ENCODE assay signal across 8 cellular contexts in genomic region chr2:108447947-108448677, GRCh38. TPM values are rescaled to one million over a fixed set of nuclear protein-coding genes. Genes with fewer than 3 reads are reported as not detected.
DNase-seq lines count a peak whose midpoint lies in the region; ATAC-seq, FAIRE-seq and TF ChIP-seq lines count a peak whose summit lies in the region.

No MANE protein-coding gene starts in this region.

- peak overlapping the region; percentile 33 for H3K56ac ChIP-seq in H1 (replicated peaks; ENCODE audit: insufficient read length, low read depth, low read length)

- H3K4me2 ChIP-seq in H1 (ENCODE audit: insufficient read depth in 1 of 2, low read depth in 2 of 2, low read length in 2 of 2), result peak overlapping the region; percentile 64 to 91

- H3K4me1 Mint-ChIP-seq in neural crest cell, result peaks cover 22% of the 10 kb centered on the region

- DNase-seq in NCI-H1417 (lab: John Stamatoyannopoulos, UW), result peak in 2 of 3 experiments; percentile 4 to 73
- DNase-seq in NCI-H1417 treated with DMSO at 0.1 percent for 48 hours (lab: John Stamatoyannopoulos, UW), result no peak
- peak; percentile 50 for DNase-seq in NCI-H510A (lab: John Stamatoyannopoulos, UW)
- DNase-seq in H1 (ENCODE audit: low read depth in 1 of 2, low spot score in 2 of 2), result no peak
- no peak for DNase-seq in neural crest cell (ENCODE audit: low read depth, low spot score)
- no peak for DNase-seq in SKM-1 treated with dmso at 0.1 percent for 144 hours (lab: John Stamatoyannopoulos, UW; ENCODE audit: unreplicated experiment)
- DNase-seq in posterior vena cava (ENCODE audit: low spot score), result no peak

- peaks cover 0 to 15% (median 9%) of the 10 kb centered on the region in 4 experiments; a peak in 5 of 8 replicates for H3K36me3 ChIP-seq in H1 (ENCODE audit: control insufficient read depth in 2 of 4, insufficient read depth in 4 of 4, low read length in 3 of 4)

- no peak for TF ChIP-seq EP300 in H1 (IDR thresholded peaks at IDR 0.05; ENCODE audit: borderline replicate concordance in 1 of 2, low read depth in 2 of 2, low read length in 2 of 2)

- no peak overlapping the region; the same call in 1 of the 2 replicates for H4K8ac ChIP-seq in H1 (ENCODE audit: extremely low read depth, insufficient read depth, low read length)

- no peak for TF ChIP-seq POLR2A in H1 (IDR thresholded peaks at IDR 0.05; ENCODE audit: control extremely low read depth in 1 of 2, low read depth in 2 of 2, low read length in 2 of 2)

- H3K79me2 ChIP-seq in H1 (ENCODE audit: control insufficient read depth in 1 of 2, insufficient read depth in 2 of 2, low read length in 2 of 2), result peaks cover 4 to 16% of the 10 kb centered on the region in 2 experiments

- no peak overlapping the region for H3K18ac ChIP-seq in H1 (ENCODE audit: extremely low read depth, low read length)

- peak overlapping the region; percentile 83 for H2AFZ ChIP-seq in H1 (ENCODE audit: low read length)

- peaks cover 7% of the 10 kb centered on the region for H3K36me3 Mint-ChIP-seq in neural crest cell (ENCODE audit: low read depth)

- no peak for ATAC-seq in GM21528 (IDR thresholded peaks at IDR 0.05; ENCODE audit: low FRiP score, unreplicated experiment)

- H2BK12ac ChIP-seq in H1 (ENCODE audit: low read depth, low read length), result peak overlapping the region; percentile 50

- H3K27me3 ChIP-seq in H1 (replicated peaks in 1 of 4; ENCODE audit: control insufficient read depth in 3 of 4, extremely low read depth in 1 of 4, insufficient read depth in 3 of 4, low read length in 3 of 4), result no peaks in the 10 kb centered on the region

- H4K5ac ChIP-seq in H1 (ENCODE audit: insufficient read length, low read depth, low read length), result peak overlapping the region; percentile 41

- CTCF ChIA-PET in H1 (lab: Charles Lee; ENCODE audit: partially characterized antibody), result interaction anchor here (0.7 to 2.2 kb wide), 8 partner anchors 11 to 189 kb away, joined by 3 to 8 read pairs (median 3); no protein-coding TSS in a partner anchor

- no peak overlapping the region for H3K23ac ChIP-seq in H1 (ENCODE audit: insufficient read length)

- no peaks in the 10 kb centered on the region for H4K20me1 ChIP-seq in H1 (replicated peaks in 1 of 2; ENCODE audit: control insufficient read depth in 1 of 2, insufficient read depth in 2 of 2, low read length in 2 of 2)

- H3K4me3 Mint-ChIP-seq in neural crest cell, result peak overlapping the region; percentile 92

- no peaks in the 10 kb centered on the region for H3K27me3 Mint-ChIP-seq in neural crest cell (ENCODE audit: low read depth)

- H3K9me3 Mint-ChIP-seq in neural crest cell, result no peaks in the 10 kb centered on the region

- peaks cover 4% of the 10 kb centered on the region; the same call in 1 of the 2 replicates for H3K23me2 ChIP-seq in H1 (ENCODE audit: low read depth, low read length)

- no peak overlapping the region for H2BK120ac ChIP-seq in H1 (replicated peaks; ENCODE audit: low read depth, low read length)

- no peaks in the 10 kb centered on the region for H3K79me1 ChIP-seq in H1 (ENCODE audit: low read depth, low read length)

- WGBS in H1 (ENCODE audit: extremely low coverage in 1 of 2, insufficient coverage in 1 of 2, insufficient read length in 1 of 2, insufficient replicate concordance in 2 of 2, low coverage in 1 of 2, low lambda C conversion rate in 2 of 2, missing lambda C conversion rate in 1 of 2), 2 experiments, result 46% methylated on average over 21 of the region's 23 CpGs; no CpG with 5 or more reads in 1 of the 2 experiments

- no peak overlapping the region for H3K14ac ChIP-seq in H1 (ENCODE audit: insufficient read length)

- peak overlapping the region; percentile 99; the same call in 1 of the 2 replicates for H2AK5ac ChIP-seq in H1 (ENCODE audit: low read depth, low read length)

- H3K4me3 ChIP-seq in H1 (ENCODE audit: extremely low read depth in 1 of 4, insufficient read depth in 2 of 4, low read depth in 3 of 4, low read length in 4 of 4), result peak overlapping the region; percentile 80 to 95 (median 84)

- POLR2A ChIA-PET in H1 (lab: Charles Lee; ENCODE audit: partially characterized antibody), result interaction anchor here (0.6 to 1.7 kb wide), 12 partner anchors 9 to 136 kb away, joined by 3 to 18 read pairs (median 3); no protein-coding TSS in a partner anchor

- TF ChIP-seq RAD21 in H1 (IDR thresholded peaks at IDR 0.05 in 1 of 2, conservative IDR thresholded peaks at IDR 0.05 in 1 of 2; ENCODE audit: low read depth in 2 of 2, low read length in 2 of 2), result no peak

- H3K9ac ChIP-seq in H1 (replicated peaks in 1 of 4; ENCODE audit: extremely low read depth in 1 of 4, low read depth in 3 of 4, low read length in 3 of 4), result peak overlapping the region; percentile 35 to 89 (median 60); a peak in 6 of 7 replicates

- no peak overlapping the region for H2BK15ac ChIP-seq in H1 (ENCODE audit: low read length)

- no peak overlapping the region for H4K91ac ChIP-seq in H1 (replicated peaks; ENCODE audit: insufficient read length, low read length)

- TF ChIP-seq CTCF in H1 (IDR thresholded peaks at IDR 0.05; ENCODE audit: control extremely low read depth in 1 of 3, insufficient read depth in 1 of 3, low read depth in 1 of 3, low read length in 3 of 3) (no peak), neural crest cell (conservative IDR thresholded peaks at IDR 0.05) (no peak)

- no peak overlapping the region for H3K4ac ChIP-seq in H1 (replicated peaks; ENCODE audit: insufficient read length, low read depth, low read length)

- peak overlapping the region; percentile 73 for H3K27ac ChIP-seq in H1 (ENCODE audit: low read depth, low read length)

- no peak overlapping the region for H2BK20ac ChIP-seq in H1 (ENCODE audit: low read length)

- no peak for FAIRE-seq in H1 (lab: Jason Lieb, UNC)

- H2BK5ac ChIP-seq in H1 (ENCODE audit: low read depth, low read length), result peak overlapping the region; percentile 92

- no peaks in the 10 kb centered on the region for H3K9me3 ChIP-seq in H1 (ENCODE audit: insufficient read depth in 2 of 2, low read depth in 1 of 2, low read length in 1 of 2)

- peak overlapping the region; percentile 71 for H3K27ac Mint-ChIP-seq in neural crest cell (ENCODE audit: unreplicated experiment)

- intact Hi-C loops in posterior vena cava (cut with DNase I), result loop anchor here in 1 of 2 donors (5.0 kb wide), 1 partner anchor 1596 kb away; no protein-coding TSS in a partner anchor

- H3K4me1 ChIP-seq in H1 (replicated peaks in 1 of 4; ENCODE audit: control insufficient read depth in 3 of 4, insufficient read depth in 4 of 4, low read length in 3 of 4), result peaks cover 0 to 4% (median 0%) of the 10 kb centered on the region in 4 experiments; a peak in 1 of 7 replicates

TF ChIP-seq in H1, 55 proteins besides CTCF, POLR2A, EP300 and RAD21:
- no peak for TF ChIP-seq ZNF274 (IDR thresholded peaks at IDR 0.05; ENCODE audit: borderline replicate concordance, extremely low read depth, low read length)
- TF ChIP-seq TAF7 (optimal IDR thresholded peaks at IDR 0.05; ENCODE audit: borderline replicate concordance, low read depth, low read length), result no peak
- TF ChIP-seq TCF12 (IDR thresholded peaks at IDR 0.05; ENCODE audit: low read depth, low read length), result no peak
- TF ChIP-seq NANOG (IDR thresholded peaks at IDR 0.05; ENCODE audit: insufficient read depth, low read depth, low read length, poor library complexity, severe bottlenecking), result no peak
- TF ChIP-seq ASH2L (IDR thresholded peaks at IDR 0.05; ENCODE audit: low read length), result no peak
- no peak; the same call in 1 of the 2 replicates for TF ChIP-seq POLR2AphosphoS5 (IDR thresholded peaks at IDR 0.05; ENCODE audit: low read depth, low read length)
- TF ChIP-seq RNF2 (IDR thresholded peaks at IDR 0.05; ENCODE audit: borderline replicate concordance, low read depth, low read length, missing control alignments, poor library complexity, severe bottlenecking), result no peak
- TF ChIP-seq GABPA (IDR thresholded peaks at IDR 0.05; ENCODE audit: borderline replicate concordance, insufficient read depth, low read length), result no peak
- TF ChIP-seq RXRA (IDR thresholded peaks at IDR 0.05; ENCODE audit: insufficient read depth, low read depth, low read length), result no peak
- no peak for TF ChIP-seq BACH1 (IDR thresholded peaks at IDR 0.05; ENCODE audit: low read length)
- TF ChIP-seq EZH2 (IDR thresholded peaks at IDR 0.05; ENCODE audit: low read depth, low read length, severe bottlenecking), result no peak

RNA-seq across cellular contexts. Expression of gene GCC2, which starts 0.9 kb away (rescaled TPM):
- total RNA-seq in H1 (2021; fragmentation: NEBNext Ultra II Directional; extraction: Animal tissue kit (Norgen Biotek cat#: 25700)), result 52.2 and 54.9 TPM in 2 replicates
- polyA plus RNA-seq in H1 (2011; rRNA removed), result 3.4 and 4.6 TPM in 2 replicates
- polyA plus RNA-seq in H1 (2011; cell fraction: cytosol; rRNA removed), result 8.5 TPM
- 5.9 TPM for polyA plus RNA-seq in H1 (2011; cell fraction: nucleus; rRNA removed)
- polyA plus RNA-seq in H1 (2012, experiment 1 of 2), result 10.9 to 33.0 TPM (median 14.6 TPM) in 4 replicates
- polyA plus RNA-seq in H1 (2012, experiment 2 of 2), result 1.4 TPM
- 42.7 TPM for polyA plus RNA-seq in H1 (2013, experiment 1 of 2)
- 42.5 TPM for polyA plus RNA-seq in H1 (2013, experiment 2 of 2)
- 9.4 and 12.6 TPM in 2 replicates for polyA minus RNA-seq in H1 (2011; rRNA and poly(A)+ RNA removed)
- 13.1 TPM for polyA minus RNA-seq in H1 (2011; cell fraction: cytosol; rRNA and poly(A)+ RNA removed)
- 35.4 TPM for polyA minus RNA-seq in H1 (2011; cell fraction: nucleus; rRNA and poly(A)+ RNA removed)
- total RNA-seq in neural crest cell, result 24.6 and 24.9 TPM in 2 replicates
- 10 to 100 TPM; 35.8 to 39.8 TPM for total RNA-seq in posterior vena cava

Comparison
In these comparisons a context has a peak if more than half of its experiments do, and no peak if none do; other contexts are left out.
1. DNase-seq: peak in NCI-H1417 (2 of 3) and NCI-H510A (single experiment); none in NCI-H1417 treated with DMSO at 0.1 percent for 48 hours (single experiment), H1 (0 of 2), neural crest cell (single experiment), SKM-1 treated with dmso at 0.1 percent for 144 hours (single experiment) and posterior vena cava (single experiment).